In the genomic region with DNA sequence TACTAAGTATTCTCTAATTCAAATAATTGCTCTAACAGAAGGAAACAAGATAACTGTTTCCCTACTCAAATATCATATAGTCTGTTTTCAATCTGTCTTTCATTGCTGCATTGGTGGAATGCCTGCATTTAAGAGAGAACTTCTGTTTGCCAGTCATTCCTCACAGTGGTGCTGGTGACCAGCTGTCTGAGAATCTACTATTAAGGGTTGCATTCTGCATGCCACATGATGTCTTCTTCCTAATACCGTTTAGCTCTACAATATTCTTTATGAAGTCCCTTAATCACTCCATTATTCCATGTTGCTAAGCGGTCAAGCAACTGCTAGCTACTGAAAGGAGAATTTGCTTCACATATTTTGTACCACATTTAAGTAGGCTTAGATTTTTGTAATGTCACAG, we compare ENCODE assay signal across 1 cellular context.
TF ChIP-seq lines count a peak whose summit lies in the region.

No MANE protein-coding gene starts in this region.

TF ChIP-seq in H1, 55 proteins besides CTCF, POLR2A, EP300 and RAD21:
- TF ChIP-seq KDM5A (IDR thresholded peaks at IDR 0.05; ENCODE audit: low read length) (no peak), TCF12 (IDR thresholded peaks at IDR 0.05; ENCODE audit: low read depth, low read length) (no peak), BACH1 (IDR thresholded peaks at IDR 0.05; ENCODE audit: low read length) (no peak), SIN3A (conservative IDR thresholded peaks at IDR 0.05 in 1 of 2, IDR thresholded peaks at IDR 0.05 in 1 of 2; ENCODE audit: low read depth in 1 of 2, low read length in 2 of 2) (no peak)
